28 cellular contexts compared by ENCODE assay signal in the genomic region with DNA sequence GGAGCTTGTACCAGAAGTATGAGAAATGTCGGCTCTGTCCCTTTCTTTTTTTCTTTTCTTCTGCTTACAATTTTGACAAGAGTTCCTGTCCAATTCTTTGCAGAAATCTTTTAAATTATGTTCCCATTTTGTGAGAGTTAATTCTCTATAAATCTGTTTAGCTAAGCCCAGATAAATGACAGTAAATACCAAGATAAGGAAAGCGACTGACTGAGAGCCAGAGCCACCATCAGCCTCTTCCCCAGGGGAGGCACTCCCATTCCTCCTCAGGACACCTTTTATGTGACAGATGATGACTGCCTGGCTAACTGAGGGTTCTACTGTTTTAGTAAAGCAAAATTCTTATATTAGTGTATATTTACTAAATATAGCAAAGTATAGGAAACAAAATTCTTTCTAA.
"Had no signal": no experiment of that assay in that cellular context is flagged by ENCODE, and none has a peak within 500 bp of the region (broad histone marks: within the 10 kb centered on the region; RNA-seq: fewer than 3 reads in every experiment).

No MANE protein-coding gene starts in this region.

- H3K9me3 ChIP-seq: lower lobe of right lung, neutrophil, ovary, stomach, testis, thyroid gland, transverse colon, upper lobe of right lung had no signal

- H3K9ac ChIP-seq: neural progenitor cell had no signal

- H3K27me3 ChIP-seq: left lung, neural progenitor cell, neutrophil, ovary, stomach, testis, thyroid gland, transverse colon, upper lobe of right lung had no signal

- H3K4me3 ChIP-seq: left lung, lower lobe of right lung, neural progenitor cell, ovary, skin epidermis, stomach, testis, thyroid gland, transverse colon, upper lobe of right lung had no signal

- H3K4me1 ChIP-seq: testis, upper lobe of right lung had no signal

- DNase-seq: hypothalamus; immature natural killer cell; kidney; left colon; left lung; lower lobe of right lung; mammary epithelial cell; naive B cell; natural killer cell; nephron progenitor cell; ovary; retina; right cardiac atrium; stimulated activated CD4-positive, alpha-beta T cell treated with anti-CD3 and anti-CD28 coated beads, Interleukin-12 subunit alpha, Interleukin-12 subunit beta, amount 100 ng/mL, for 4 hours; stimulated activated CD4-positive, alpha-beta T cell treated with anti-CD3 and anti-CD28 coated beads, Interleukin-15, amount 100 ng/mL, for 24 hours; stimulated activated CD4-positive, alpha-beta T cell treated with anti-CD3 and anti-CD28 coated beads, Interleukin-2, amount 100 ng/mL, for 24 hours; stimulated activated CD4-positive, alpha-beta T cell treated with anti-CD3 and anti-CD28 coated beads, Interleukin-4, amount 100 ng/mL, for 1 hour; stimulated activated naive B cell treated with anti-CD40 and anti-IgM and Interleukin-4, amounts not matched to agents 10 μg/mL and 1 μg/mL and 100 μg/mL, for 72 hours; stimulated activated naive CD8-positive, alpha-beta T cell treated with anti-CD3 and anti-CD28 coated beads, Interleukin-15, Interleukin-2, amounts not matched to agents 100 U/mL and 50 U/mL, for 24 hours; stomach; testis; thyroid gland; transverse colon; upper lobe of right lung had no signal

- H2AFZ ChIP-seq: neural progenitor cell had no signal

- H3K4me1 Mint-ChIP-seq: immature natural killer cell, naive B cell, natural killer cell had no signal

- H3K36me3 Mint-ChIP-seq: naive B cell, natural killer cell had no signal

- H3K4me2 ChIP-seq: neural progenitor cell had no signal

- H3K9me3 Mint-ChIP-seq: immature natural killer cell; natural killer cell; stimulated activated naive B cell treated with anti-CD40 and anti-IgM and Interleukin-4, amounts not matched to agents 10 μg/mL and 1 μg/mL and 100 μg/mL, for 72 hours had no signal

- H3K27me3 Mint-ChIP-seq: naive B cell; progenitor cell of endocrine pancreas; stimulated activated naive B cell treated with anti-CD40 and anti-IgM and Interleukin-4, amounts not matched to agents 10 μg/mL and 1 μg/mL and 100 μg/mL, for 72 hours had no signal

- H3K4me3 Mint-ChIP-seq: immature natural killer cell; naive B cell; natural killer cell; nephron progenitor cell; neural progenitor cell; stimulated activated naive B cell treated with anti-CD40 and anti-IgM and Interleukin-4, amounts not matched to agents 10 μg/mL and 1 μg/mL and 100 μg/mL, for 72 hours had no signal

- H3K27ac Mint-ChIP-seq: immature natural killer cell; natural killer cell; nephron progenitor cell; stimulated activated naive B cell treated with anti-CD40 and anti-IgM and Interleukin-4, amounts not matched to agents 10 μg/mL and 1 μg/mL and 100 μg/mL, for 72 hours had no signal

- H3K27ac ChIP-seq: left lung, lower lobe of right lung, neural progenitor cell, neutrophil, ovary, stomach, testis, thyroid gland, transverse colon, upper lobe of right lung had no signal

- H3K36me3 ChIP-seq: left lung, lower lobe of right lung, neural progenitor cell, neutrophil, ovary, stomach, thyroid gland, transverse colon, upper lobe of right lung had no signal
